20 cellular contexts compared by ENCODE assay signal in the genomic region with DNA sequence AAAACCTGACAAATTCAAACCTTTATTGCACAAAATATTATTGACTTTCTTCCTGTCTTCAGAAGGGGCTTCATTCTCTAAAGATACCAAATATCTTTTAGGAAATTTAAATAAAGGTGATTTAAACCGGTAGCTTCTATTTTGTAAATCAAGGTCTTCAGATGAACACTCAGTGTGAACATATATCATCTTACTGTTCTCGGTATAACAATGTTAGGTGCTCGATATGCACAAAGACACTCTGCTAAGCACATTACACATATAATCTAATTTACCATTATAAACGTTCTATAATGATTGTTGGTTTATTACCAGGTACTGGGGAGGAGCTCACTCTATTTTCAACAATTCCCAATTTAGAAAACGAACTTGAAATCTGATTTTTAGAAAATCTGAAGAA.
"Had no signal": no experiment of that assay in that cellular context is flagged by ENCODE, and none has a peak within 500 bp of the region (broad histone marks: within the 10 kb centered on the region; RNA-seq: fewer than 3 reads in every experiment).

No MANE protein-coding gene starts in this region.

- ATAC-seq: activated CD8-positive, alpha-beta T cell treated with anti-CD3 and anti-CD28 coated beads, Interleukin-2, amount 10 ng/mL, durations not matched to agents 7 days and 5 days; activated T-cell treated with anti-CD3 and anti-CD28 coated beads, Interleukin-2, amount 50 U/mL, for 72 hours; left ventricle myocardium superior; T-helper 17 cell had no signal

- DNase-seq: activated CD4-positive, alpha-beta T cell treated with anti-CD3 and anti-CD28 coated beads for 1 hour; activated CD8-positive, alpha-beta T cell treated with anti-CD3 and anti-CD28 coated beads, Interleukin-2, amount 10 ng/mL, durations not matched to agents 7 days and 5 days; activated naive CD4-positive, alpha-beta T cell treated with Interleukin-2 at 50 U/mL for 16 hours; activated naive CD8-positive, alpha-beta T cell treated with anti-CD3 and anti-CD28 coated beads for 36 hours; activated T-cell treated with anti-CD3 and anti-CD28 coated beads for 4 hours; activated T-cell treated with anti-CD3 and anti-CD28 coated beads, Interleukin-2, amount 50 U/mL, for 72 hours; adrenal gland; aorta; brain microvascular endothelial cell; dorsolateral prefrontal cortex; effector memory CD4-positive, alpha-beta T cell; islet precursor cell; left ventricle myocardium superior; occipital lobe; right lobe of liver; stimulated activated CD4-positive, alpha-beta T cell treated with anti-CD3 and anti-CD28 coated beads, Interleukin-2, amount 100 ng/mL, for 48 hours; stimulated activated naive CD4-positive, alpha-beta T cell treated with Interleukin-2 at 50 U/mL for 16 hours; T-helper 17 cell; T1000; WERI-Rb-1 had no signal

- H3K9me3 Mint-ChIP-seq: activated naive CD8-positive, alpha-beta T cell treated with anti-CD3 and anti-CD28 coated beads for 36 hours; activated T-cell treated with anti-CD3 and anti-CD28 coated beads, Interleukin-2, amount 50 U/mL, for 72 hours had no signal

- H3K4me3 Mint-ChIP-seq: activated CD8-positive, alpha-beta T cell treated with anti-CD3 and anti-CD28 coated beads, Interleukin-2, amount 10 ng/mL, durations not matched to agents 7 days and 5 days; activated naive CD8-positive, alpha-beta T cell treated with anti-CD3 and anti-CD28 coated beads for 36 hours; activated T-cell treated with anti-CD3 and anti-CD28 coated beads, Interleukin-2, amount 50 U/mL, for 72 hours; T-helper 17 cell had no signal

- H3K27ac Mint-ChIP-seq: activated CD8-positive, alpha-beta T cell treated with anti-CD3 and anti-CD28 coated beads, Interleukin-2, amount 10 ng/mL, durations not matched to agents 7 days and 5 days; activated naive CD8-positive, alpha-beta T cell treated with anti-CD3 and anti-CD28 coated beads for 36 hours; activated T-cell treated with anti-CD3 and anti-CD28 coated beads, Interleukin-2, amount 50 U/mL, for 72 hours; T-helper 17 cell had no signal

- H3K36me3 Mint-ChIP-seq: activated naive CD8-positive, alpha-beta T cell treated with anti-CD3 and anti-CD28 coated beads for 36 hours had no signal
